Comparison of ENCODE assay signal across 20 cellular contexts in the genomic region with DNA sequence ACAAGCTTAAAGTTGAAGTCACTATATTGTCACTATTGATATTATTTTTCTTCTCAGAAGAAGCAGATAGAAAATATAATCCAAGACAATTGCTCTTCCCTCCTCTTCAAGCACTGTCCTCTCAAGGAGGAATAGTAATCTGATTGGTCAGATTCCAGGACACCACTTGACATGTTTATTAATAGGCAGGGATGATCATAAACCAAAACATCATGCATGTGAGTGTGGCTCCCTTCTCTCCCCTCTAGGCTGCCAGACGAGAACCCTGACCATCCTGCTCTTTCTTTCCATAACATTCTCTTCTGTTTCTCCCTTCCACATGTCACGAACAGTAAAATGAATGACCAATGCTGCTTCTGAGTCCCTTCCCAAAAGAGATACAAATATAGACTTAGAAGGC.
"Had no signal": no experiment of that assay in that cellular context is flagged by ENCODE, and none has a peak within 500 bp of the region (broad histone marks: within the 10 kb centered on the region; RNA-seq: fewer than 3 reads in every experiment).

No MANE protein-coding gene starts in this region.

- DNase-seq: activated CD4-positive, alpha-beta T cell treated with anti-CD3 and anti-CD28 coated beads, Interleukin-2, amount 50 U/mL, for 4 hours; activated effector memory CD4-positive, alpha-beta T cell treated with Interleukin-2 at 50 U/mL for 16 hours; activated naive CD4-positive, alpha-beta T cell treated with anti-CD3 and anti-CD28 coated beads, Interleukin-2, amount 10 ng/mL, durations not matched to agents 7 days and 5 days; activated T-cell treated with anti-CD3 and anti-CD28 coated beads, Interleukin-2, amount 50 U/mL, for 72 hours; amygdala; cerebellar nuclear complex; esophagus squamous epithelium; kidney; lower lobe of right lung; naive thymus-derived CD8-positive, alpha-beta T cell; posterior cingulate gyrus; stimulated activated CD4-positive, alpha-beta T cell treated with anti-CD3 and anti-CD28 coated beads, Interleukin-2, amount 100 ng/mL, for 48 hours; stimulated activated CD8-positive, alpha-beta memory T cell treated with anti-CD3 and anti-CD28 coated beads, Interleukin-4, amount 100 ng/mL, for 48 hours; stimulated activated naive B cell treated with anti-CD40 and anti-IgM and Interleukin-4, amounts not matched to agents 10 μg/mL and 1 μg/mL and 100 μg/mL, for 72 hours; T-helper 1 cell; testis; upper lobe of left lung had no signal

- H3K27ac ChIP-seq: coronary artery, esophagus squamous epithelium, lower lobe of right lung, neural progenitor cell, testis, upper lobe of left lung had no signal

- H3K4me3 Mint-ChIP-seq: activated naive CD4-positive, alpha-beta T cell treated with anti-CD3 and anti-CD28 coated beads, Interleukin-2, amount 10 ng/mL, durations not matched to agents 7 days and 5 days; activated T-cell treated with anti-CD3 and anti-CD28 coated beads, Interleukin-2, amount 50 U/mL, for 72 hours; naive thymus-derived CD8-positive, alpha-beta T cell; neural progenitor cell; stimulated activated naive B cell treated with anti-CD40 and anti-IgM and Interleukin-4, amounts not matched to agents 10 μg/mL and 1 μg/mL and 100 μg/mL, for 72 hours had no signal

- H3K9ac ChIP-seq: neural progenitor cell had no signal

- H3K4me1 Mint-ChIP-seq: neural progenitor cell had no signal

- H3K9me3 ChIP-seq: esophagus squamous epithelium, lower lobe of right lung, testis, upper lobe of left lung had no signal

- H3K9me3 Mint-ChIP-seq: activated naive CD4-positive, alpha-beta T cell treated with anti-CD3 and anti-CD28 coated beads, Interleukin-2, amount 10 ng/mL, durations not matched to agents 7 days and 5 days; activated T-cell treated with anti-CD3 and anti-CD28 coated beads, Interleukin-2, amount 50 U/mL, for 72 hours; naive thymus-derived CD8-positive, alpha-beta T cell; neural progenitor cell; stimulated activated naive B cell treated with anti-CD40 and anti-IgM and Interleukin-4, amounts not matched to agents 10 μg/mL and 1 μg/mL and 100 μg/mL, for 72 hours had no signal

- H3K4me1 ChIP-seq: neural progenitor cell, testis had no signal

- H3K4me3 ChIP-seq: coronary artery, esophagus squamous epithelium, lower lobe of right lung, neural progenitor cell, testis, upper lobe of left lung had no signal

- H3K27me3 Mint-ChIP-seq: activated naive CD4-positive, alpha-beta T cell treated with anti-CD3 and anti-CD28 coated beads, Interleukin-2, amount 10 ng/mL, durations not matched to agents 7 days and 5 days; naive thymus-derived CD8-positive, alpha-beta T cell; stimulated activated naive B cell treated with anti-CD40 and anti-IgM and Interleukin-4, amounts not matched to agents 10 μg/mL and 1 μg/mL and 100 μg/mL, for 72 hours had no signal

- ATAC-seq: activated T-cell treated with anti-CD3 and anti-CD28 coated beads, Interleukin-2, amount 50 U/mL, for 72 hours; lower lobe of right lung; naive thymus-derived CD8-positive, alpha-beta T cell; sciatic nerve; stimulated activated naive B cell treated with anti-CD40 and anti-IgM and Interleukin-4, amounts not matched to agents 10 μg/mL and 1 μg/mL and 100 μg/mL, for 72 hours had no signal

- H3K27me3 ChIP-seq: esophagus squamous epithelium, neural progenitor cell, testis, upper lobe of left lung had no signal

- H3K27ac Mint-ChIP-seq: activated naive CD4-positive, alpha-beta T cell treated with anti-CD3 and anti-CD28 coated beads, Interleukin-2, amount 10 ng/mL, durations not matched to agents 7 days and 5 days; activated T-cell treated with anti-CD3 and anti-CD28 coated beads, Interleukin-2, amount 50 U/mL, for 72 hours; naive thymus-derived CD8-positive, alpha-beta T cell; neural progenitor cell; stimulated activated naive B cell treated with anti-CD40 and anti-IgM and Interleukin-4, amounts not matched to agents 10 μg/mL and 1 μg/mL and 100 μg/mL, for 72 hours had no signal
